ENCODE assay signal across 9 cellular contexts in the genomic region with DNA sequence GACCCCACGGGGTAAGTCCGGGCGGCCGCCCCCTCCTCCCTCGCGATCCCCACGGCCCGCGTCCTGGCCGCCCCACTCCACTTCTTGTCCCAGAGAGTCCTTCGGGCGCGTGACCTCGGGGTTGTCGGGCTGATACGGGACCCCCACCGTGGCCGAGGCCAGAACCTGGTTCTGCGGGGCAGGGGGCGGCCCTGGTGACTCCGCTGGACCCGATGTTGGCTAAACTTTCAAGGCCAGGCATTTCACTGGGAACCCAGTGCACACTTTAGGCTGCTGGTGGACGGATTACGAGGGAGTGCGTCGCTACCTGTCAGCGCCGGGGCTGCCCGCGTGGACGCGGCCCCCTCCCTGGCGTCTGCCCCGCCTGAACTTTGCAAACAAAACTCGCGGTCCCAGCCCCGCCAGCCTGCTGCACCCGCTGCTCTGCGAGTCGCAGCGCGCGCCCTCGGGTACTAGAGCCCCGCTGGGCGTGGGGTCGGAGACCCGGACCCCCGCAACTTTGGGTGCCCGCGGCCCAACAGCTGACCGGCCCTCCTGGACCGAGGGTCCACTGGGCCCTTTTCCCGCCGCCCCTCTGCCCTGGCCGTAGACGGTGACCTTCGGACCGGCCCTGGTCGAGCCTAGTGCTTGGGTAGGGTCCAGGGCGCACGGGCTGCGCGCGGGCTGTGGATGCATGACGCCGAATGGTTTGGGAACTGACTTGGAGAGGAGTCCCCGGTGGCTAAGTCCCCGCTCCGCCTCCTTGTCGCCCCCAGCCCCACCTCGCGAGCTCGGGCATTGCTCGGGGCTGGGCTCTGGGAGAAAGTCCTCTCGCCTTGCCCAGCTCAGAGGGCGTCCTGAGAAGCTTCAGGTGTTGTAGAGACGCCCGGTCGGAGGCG. TPM values are rescaled to one million over a fixed set of nuclear protein-coding genes. Genes with fewer than 3 reads are reported as not detected.
DNase-seq lines count a peak whose midpoint lies in the region; ATAC-seq, FAIRE-seq and TF ChIP-seq lines count a peak whose summit lies in the region.
"Had no signal": no experiment of that assay in that cellular context is flagged by ENCODE, and none has a peak within 500 bp of the region (broad histone marks: within the 10 kb centered on the region; RNA-seq: fewer than 3 reads in every experiment).

No MANE protein-coding gene starts in this region.

- H3K4me3 ChIP-seq in ACC112 (ENCODE audit: low read depth, low read length) (peak overlapping the region; percentile 97), Panc1 (ENCODE audit: low read depth in 2 of 2, low read length in 2 of 2) (peak overlapping the region; percentile 55), bronchial epithelial cell (ENCODE audit: low read depth, low read length) (peak overlapping the region; percentile 67)

- no peaks in the 10 kb centered on the region for H3K9me3 ChIP-seq in Panc1 (ENCODE audit: control insufficient read depth, insufficient read depth, low read depth, low read length)

- peaks cover 30% of the 10 kb centered on the region for H3K4me1 ChIP-seq in ACC112 (ENCODE audit: control insufficient read depth, insufficient read depth, low read length, unreplicated experiment)
- H3K4me1 ChIP-seq in Panc1 (ENCODE audit: control insufficient read depth, insufficient read depth, low read length), result peaks cover 7% of the 10 kb centered on the region

- TF ChIP-seq CTCF in Panc1 (IDR thresholded peaks at IDR 0.05), result no peak
- no peak for TF ChIP-seq CTCF in bronchial epithelial cell (IDR thresholded peaks at IDR 0.05; ENCODE audit: insufficient read depth, low read length, severe bottlenecking)

- H3K27me3 ChIP-seq in ACC112 (ENCODE audit: insufficient read depth, low read length) (no peaks in the 10 kb centered on the region), Panc1 (ENCODE audit: control insufficient read depth, insufficient read depth, low read length) (no peaks in the 10 kb centered on the region), bronchial epithelial cell (ENCODE audit: control insufficient read depth, insufficient read depth, low read length) (no peaks in the 10 kb centered on the region)

- no peak for FAIRE-seq in bronchial epithelial cell (lab: Jason Lieb, UNC)

- peak overlapping the region; percentile 64 for H2AFZ ChIP-seq in ACC112 (ENCODE audit: low read length, unreplicated experiment)

- H3K79me2 ChIP-seq in ACC112 (ENCODE audit: control insufficient read depth, insufficient read depth, low read length, unreplicated experiment), result peaks cover 26% of the 10 kb centered on the region

- in situ Hi-C loops in Panc1 (cut with HindIII; ENCODE audit: low pct_unique_long_range_greater_than_20kb, low sequenced_read_pairs), result no loop called here

- DNase-seq in Panc1 (ENCODE audit: low read depth, low spot score) (no peak), bronchial epithelial cell (ENCODE audit: low read depth) (no peak), left lobe of liver (ENCODE audit: low spot score) (peak; percentile 91), epidermal melanocyte (ENCODE audit: insufficient read length, low spot score) (no peak), RPMI8226 (no peak)
- peak; percentile 56 for DNase-seq in stimulated activated CD8-positive, alpha-beta memory T cell treated with anti-CD3 and anti-CD28 coated beads, Interleukin-4, amount 100 ng/mL, for 48 hours
- DNase-seq: DND-41 had no signal

- intact Hi-C loops in Panc1 (cut with micrococcal nuclease; ENCODE audit: unreplicated experiment), result no loop called here

- H3K36me3 ChIP-seq in ACC112 (ENCODE audit: insufficient read depth, low read length) (no peaks in the 10 kb centered on the region), Panc1 (ENCODE audit: control insufficient read depth, insufficient read depth, low read length) (no peaks in the 10 kb centered on the region), bronchial epithelial cell (ENCODE audit: control insufficient read depth, insufficient read depth, low read length) (no peaks in the 10 kb centered on the region)

- POLR2A ChIA-PET in Panc1 (lab: Charles Lee), result no interaction called here

- H3K27ac ChIP-seq in ACC112 (ENCODE audit: low read depth, low read length), result peak overlapping the region; percentile 34; the same call in 1 of the 2 replicates
- peak overlapping the region; percentile 69 for H3K27ac ChIP-seq in Panc1 (ENCODE audit: low read length)

- CTCF ChIA-PET in Panc1 (lab: Charles Lee), result no interaction called here

- peak; percentile 32 for ATAC-seq in GM21528 (IDR thresholded peaks at IDR 0.05; ENCODE audit: low FRiP score, unreplicated experiment)
- peak; percentile 63 for ATAC-seq in Panc1
- ATAC-seq in left lobe of liver, result peak; percentile 86

- BruUV-seq in Panc1 (replicated peaks; lab: Mats Ljungman, UMichigan), result no TSS peak

RNA-seq across cellular contexts. Expression of gene RIN3, which starts 0.6 kb away (rescaled TPM):
- 10.9 TPM for total RNA-seq in Panc1 (2021; ENCODE audit: unreplicated experiment)
- 11.1 TPM for polyA plus RNA-seq in Panc1 (2012; ENCODE audit: insufficient read length)
- total RNA-seq in bronchial epithelial cell, result 2.9 and 3.5 TPM in 2 replicates
- 20.2 TPM for total RNA-seq in left lobe of liver

Comparison
In these comparisons a context has a peak if more than half of its experiments do, and no peak if none do; other contexts are left out.
1. ATAC-seq: peak in every context shown above with its lines; median percentile 86 in left lobe of liver; 63 in Panc1; 32 in GM21528.
2. DNase-seq: peak in left lobe of liver (single experiment) and stimulated activated CD8-positive, alpha-beta memory T cell treated with anti-CD3 and anti-CD28 coated beads, Interleukin-4, amount 100 ng/mL, for 48 hours (single experiment); none in Panc1 (single experiment), bronchial epithelial cell (single experiment), epidermal melanocyte (single experiment) and RPMI8226 (single experiment).
3. Peak in every context shown above with its lines, with median percentiles within 50 percentile points of each other: H3K4me3 ChIP-seq.